Comparison of ENCODE assay signal across 14 cellular contexts in genomic region chr17:64270885-64271284, GRCh38. TPM values are rescaled to one million over a fixed set of nuclear protein-coding genes. Genes with fewer than 3 reads are reported as not detected.
A peak's percentile ranks its signal among the peaks of the same experiment; 100 is the strongest.
DNase-seq lines count a peak whose midpoint lies in the region; ATAC-seq and TF ChIP-seq lines count a peak whose summit lies in the region.
"Had no signal": no experiment of that assay in that cellular context is flagged by ENCODE, and none has a peak within 500 bp of the region (broad histone marks: within the 10 kb centered on the region; RNA-seq: fewer than 3 reads in every experiment).

No MANE protein-coding gene starts in this region.

- H3K36me3 Mint-ChIP-seq in activated naive CD4-positive, alpha-beta T cell treated with anti-CD3 and anti-CD28 coated beads for 36 hours (ENCODE audit: low read depth): no peaks in the 10 kb centered on the region
- H3K36me3 Mint-ChIP-seq in activated naive CD8-positive, alpha-beta T cell treated with anti-CD3 and anti-CD28 coated beads for 36 hours: no peaks in the 10 kb centered on the region
- no peaks in the 10 kb centered on the region for H3K36me3 Mint-ChIP-seq in chondrocyte (ENCODE audit: low read depth)

- peak; percentile 39 for ATAC-seq in stimulated activated naive CD8-positive, alpha-beta T cell treated with anti-CD3 and anti-CD28 coated beads, Interleukin-15, amount 100 ng/mL, for 72 hours
- ATAC-seq in HG02642 (IDR thresholded peaks at IDR 0.05; ENCODE audit: poor library complexity, unreplicated experiment): no peak
- ATAC-seq: psoas muscle had no signal

- H3K9me3 Mint-ChIP-seq in activated naive CD4-positive, alpha-beta T cell treated with anti-CD3 and anti-CD28 coated beads for 36 hours: peaks cover 7% of the 10 kb centered on the region
- H3K9me3 Mint-ChIP-seq in activated naive CD8-positive, alpha-beta T cell treated with anti-CD3 and anti-CD28 coated beads for 36 hours: peaks cover 3% of the 10 kb centered on the region
- H3K9me3 Mint-ChIP-seq in stimulated activated naive CD8-positive, alpha-beta T cell treated with anti-CD3 and anti-CD28 coated beads, Interleukin-15, amount 100 ng/mL, for 72 hours: no peaks in the 10 kb centered on the region
- H3K9me3 Mint-ChIP-seq in chondrocyte (ENCODE audit: low read depth): peaks cover 3% of the 10 kb centered on the region

- intact Hi-C loops in activated naive CD4-positive, alpha-beta T cell treated with anti-CD3 and anti-CD28 coated beads for 36 hours (cut with micrococcal nuclease): no loop called here

- H3K27ac ChIP-seq in KMS-11: no peak overlapping the region
- H3K27ac ChIP-seq: psoas muscle had no signal

- DNase-seq in activated naive CD4-positive, alpha-beta T cell treated with anti-CD3 and anti-CD28 coated beads for 36 hours: peak; percentile 33
- no peak for DNase-seq in activated naive CD4-positive, alpha-beta T cell treated with anti-CD3 and anti-CD28 coated beads, Interleukin-2, amount 50 U/mL, for 16 hours
- no peak for DNase-seq in activated naive CD8-positive, alpha-beta T cell treated with anti-CD3 and anti-CD28 coated beads for 36 hours
- no peak for DNase-seq in stimulated activated naive CD8-positive, alpha-beta T cell treated with anti-CD3 and anti-CD28 coated beads, Interleukin-15, amount 100 ng/mL, for 72 hours
- no peak for DNase-seq in chondrocyte (ENCODE audit: low spot score)
- DNase-seq in activated CD4-positive, CD25-positive, alpha-beta regulatory T cell treated with anti-CD3 and anti-CD28 coated beads, Interleukin-2, amount 50 U/mL, for 72 hours: no peak
- DNase-seq: activated B cell treated with CpG ODN at 0.5 μM for 24 hours, activated gamma-delta T cell treated with Interleukin-2 at 50 U/mL for 16 hours, DMS53, islet precursor cell, psoas muscle, SK-N-SH had no signal

- no peaks in the 10 kb centered on the region for H3K36me3 ChIP-seq in KMS-11 (ENCODE audit: insufficient read depth)

- peak overlapping the region; percentile 7 for H3K27ac Mint-ChIP-seq in activated naive CD4-positive, alpha-beta T cell treated with anti-CD3 and anti-CD28 coated beads for 36 hours
- peak overlapping the region; percentile 70 for H3K27ac Mint-ChIP-seq in activated naive CD8-positive, alpha-beta T cell treated with anti-CD3 and anti-CD28 coated beads for 36 hours
- peak overlapping the region; percentile 70 to 89 for H3K27ac Mint-ChIP-seq in stimulated activated naive CD8-positive, alpha-beta T cell treated with anti-CD3 and anti-CD28 coated beads, Interleukin-15, amount 100 ng/mL, for 72 hours
- no peak overlapping the region for H3K27ac Mint-ChIP-seq in chondrocyte (ENCODE audit: unreplicated experiment)
- H3K27ac Mint-ChIP-seq: activated B cell treated with CpG ODN at 0.5 μM for 24 hours had no signal

- peak overlapping the region; percentile 5 for H3K4me3 Mint-ChIP-seq in activated naive CD4-positive, alpha-beta T cell treated with anti-CD3 and anti-CD28 coated beads for 36 hours
- peak overlapping the region; percentile 10 for H3K4me3 Mint-ChIP-seq in activated naive CD8-positive, alpha-beta T cell treated with anti-CD3 and anti-CD28 coated beads for 36 hours
- H3K4me3 Mint-ChIP-seq in stimulated activated naive CD8-positive, alpha-beta T cell treated with anti-CD3 and anti-CD28 coated beads, Interleukin-15, amount 100 ng/mL, for 72 hours: peak overlapping the region; percentile 36 to 39
- no peak overlapping the region for H3K4me3 Mint-ChIP-seq in chondrocyte (ENCODE audit: unreplicated experiment)
- H3K4me3 Mint-ChIP-seq: activated B cell treated with CpG ODN at 0.5 μM for 24 hours had no signal

- no peaks in the 10 kb centered on the region for H3K27me3 ChIP-seq in KMS-11 (ENCODE audit: insufficient read depth, low read depth)

- no peaks in the 10 kb centered on the region for H3K79me2 ChIP-seq in KMS-11 (ENCODE audit: insufficient read depth, low read depth)

- H3K9ac ChIP-seq in KMS-11: no peak overlapping the region
- H3K9ac ChIP-seq: SK-N-SH had no signal

- peaks cover 2% of the 10 kb centered on the region for H3K27me3 Mint-ChIP-seq in activated naive CD4-positive, alpha-beta T cell treated with anti-CD3 and anti-CD28 coated beads for 36 hours (ENCODE audit: low read depth)
- H3K27me3 Mint-ChIP-seq in activated naive CD8-positive, alpha-beta T cell treated with anti-CD3 and anti-CD28 coated beads for 36 hours: no peaks in the 10 kb centered on the region
- H3K27me3 Mint-ChIP-seq in stimulated activated naive CD8-positive, alpha-beta T cell treated with anti-CD3 and anti-CD28 coated beads, Interleukin-15, amount 100 ng/mL, for 72 hours: no peaks in the 10 kb centered on the region
- no peaks in the 10 kb centered on the region for H3K27me3 Mint-ChIP-seq in chondrocyte (ENCODE audit: low read depth)

- no peak overlapping the region for H3K4me2 ChIP-seq in KMS-11
- H3K4me2 ChIP-seq: SK-N-SH had no signal

- CTCF ChIA-PET in activated naive CD4-positive, alpha-beta T cell treated with anti-CD3 and anti-CD28 coated beads for 36 hours (lab: Charles Lee): interaction anchor here (0.5 to 1.9 kb wide), 3 partner anchors 9 to 133 kb away, joined by 3 to 5 read pairs (median 3); no protein-coding TSS in a partner anchor

- no peaks in the 10 kb centered on the region for H4K20me1 ChIP-seq in KMS-11 (ENCODE audit: insufficient read depth)

- H3K4me3 ChIP-seq in KMS-11 (IDR thresholded peaks at IDR 0.05; ENCODE audit: insufficient read depth, low read depth, low read length): no peak overlapping the region
- H3K4me3 ChIP-seq: psoas muscle had no signal

- no peak for TF ChIP-seq CTCF in KMS-11 (conservative IDR thresholded peaks at IDR 0.05; ENCODE audit: low read depth, low read length)
- no peak for TF ChIP-seq CTCF in chondrocyte (IDR thresholded peaks at IDR 0.05)

- peaks cover 30% of the 10 kb centered on the region for H3K4me1 Mint-ChIP-seq in activated naive CD4-positive, alpha-beta T cell treated with anti-CD3 and anti-CD28 coated beads for 36 hours (ENCODE audit: low read depth)
- H3K4me1 Mint-ChIP-seq in activated naive CD8-positive, alpha-beta T cell treated with anti-CD3 and anti-CD28 coated beads for 36 hours: peaks cover 14% of the 10 kb centered on the region
- peaks cover 26% of the 10 kb centered on the region for H3K4me1 Mint-ChIP-seq in stimulated activated naive CD8-positive, alpha-beta T cell treated with anti-CD3 and anti-CD28 coated beads, Interleukin-15, amount 100 ng/mL, for 72 hours
- peaks cover 13% of the 10 kb centered on the region for H3K4me1 Mint-ChIP-seq in chondrocyte (ENCODE audit: low read depth)

- H3K4me1 ChIP-seq in KMS-11 (ENCODE audit: low read depth, poor library complexity, severe bottlenecking): peaks cover 4% of the 10 kb centered on the region
- H3K4me1 ChIP-seq: psoas muscle had no signal

- H2AFZ ChIP-seq in KMS-11 (ENCODE audit: low read depth): peak overlapping the region; percentile 1; the same call in 1 of the 2 replicates

RNA-seq across cellular contexts. Expression of gene TEX2, which starts 7.8 kb away (rescaled TPM):
- total RNA-seq in activated naive CD4-positive, alpha-beta T cell treated with anti-CD3 and anti-CD28 coated beads for 36 hours: 10 to 100 TPM in 1 of 2 experiments, 1 to 10 TPM in 1; 9.2 to 10.6 TPM
- total RNA-seq in activated naive CD8-positive, alpha-beta T cell treated with anti-CD3 and anti-CD28 coated beads for 36 hours: 10 to 100 TPM; 18.5 to 19.8 TPM
- total RNA-seq in chondrocyte: 45.3 to 119 TPM (median 47.3 TPM) in 3 replicates
